In the genomic region with DNA sequence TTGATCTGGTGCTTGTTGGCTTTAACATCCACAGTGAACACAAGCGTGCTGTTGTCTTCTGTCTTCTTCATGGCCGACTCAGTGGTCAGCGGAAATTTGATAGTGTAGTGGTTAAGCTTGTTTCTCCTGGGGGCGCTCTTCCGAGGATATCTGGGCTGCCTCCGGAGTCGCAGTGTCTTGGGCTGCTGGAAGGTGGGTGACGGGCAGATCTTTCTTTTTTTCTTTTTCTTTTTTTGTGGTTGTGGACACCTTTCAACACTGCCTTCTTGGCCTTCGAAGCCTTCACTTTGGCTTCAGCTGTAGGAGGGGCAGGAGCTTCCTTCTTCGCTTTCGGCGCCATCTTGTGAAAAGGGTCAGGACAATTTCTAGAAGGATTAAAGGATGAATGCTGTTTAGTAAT, we compare ENCODE assay signal across 25 cellular contexts.
"Had no signal": no experiment of that assay in that cellular context is flagged by ENCODE, and none has a peak within 500 bp of the region (broad histone marks: within the 10 kb centered on the region; RNA-seq: fewer than 3 reads in every experiment).

No MANE protein-coding gene starts in this region.

- H3K4me2 ChIP-seq: smooth muscle cell had no signal

- H3K4me3 Mint-ChIP-seq: activated B cell treated with CpG ODN at 0.5 μM for 24 hours; activated CD4-positive, alpha-beta memory T cell treated with anti-CD3 and anti-CD28 coated beads, Interleukin-2, amount 10 ng/mL, durations not matched to agents 7 days and 5 days; activated CD8-positive, alpha-beta memory T cell treated with anti-CD3 and anti-CD28 coated beads, Interleukin-2, amount 10 ng/mL, durations not matched to agents 7 days and 5 days; activated naive CD8-positive, alpha-beta T cell treated with anti-CD3 and anti-CD28 coated beads for 36 hours; activated T-helper 17 cell treated with anti-CD3 and anti-CD28 coated beads, Interleukin-2, amount 50 U/mL, for 72 hours; dendritic cell treated with granulocyte-macrophage colony-stimulating factor and Interleukin-4, amounts not matched to agents 40 ng/mL and 50 ng/mL, for 4 days; immature natural killer cell; stimulated activated effector memory CD8-positive, alpha-beta T cell treated with anti-CD3 and anti-CD28 coated beads, Interleukin-12 subunit alpha, Interleukin-12 subunit beta, amount 100 ng/mL, for 72 hours had no signal

- H3K36me3 ChIP-seq: cardiac muscle cell, esophagus muscularis mucosa, gastroesophageal sphincter, heart left ventricle, left ventricle myocardium inferior, stomach had no signal

- H3K9me3 ChIP-seq: esophagus muscularis mucosa, gastroesophageal sphincter, heart left ventricle, left ventricle myocardium inferior, psoas muscle, stomach had no signal

- H3K27me3 Mint-ChIP-seq: activated B cell treated with CpG ODN at 0.5 μM for 24 hours; activated CD4-positive, alpha-beta memory T cell treated with anti-CD3 and anti-CD28 coated beads, Interleukin-2, amount 10 ng/mL, durations not matched to agents 7 days and 5 days; activated CD8-positive, alpha-beta memory T cell treated with anti-CD3 and anti-CD28 coated beads, Interleukin-2, amount 10 ng/mL, durations not matched to agents 7 days and 5 days; activated naive CD8-positive, alpha-beta T cell treated with anti-CD3 and anti-CD28 coated beads for 36 hours; activated T-helper 17 cell treated with anti-CD3 and anti-CD28 coated beads, Interleukin-2, amount 50 U/mL, for 72 hours; dendritic cell treated with granulocyte-macrophage colony-stimulating factor and Interleukin-4, amounts not matched to agents 40 ng/mL and 50 ng/mL, for 4 days had no signal

- DNase-seq: activated B cell treated with CpG ODN at 0.5 μM for 24 hours; activated CD4-positive, alpha-beta memory T cell treated with anti-CD3 and anti-CD28 coated beads, Interleukin-2, amount 10 ng/mL, durations not matched to agents 7 days and 5 days; activated CD4-positive, alpha-beta T cell treated with anti-CD3 and anti-CD28 coated beads for 48 hours; activated CD8-positive, alpha-beta memory T cell treated with anti-CD3 and anti-CD28 coated beads, Interleukin-2, amount 10 ng/mL, durations not matched to agents 7 days and 5 days; activated naive CD4-positive, alpha-beta T cell; activated naive CD8-positive, alpha-beta T cell treated with anti-CD3 and anti-CD28 coated beads for 36 hours; amniotic stem cell; effector CD8-positive, alpha-beta T cell; heart left ventricle; immature natural killer cell; kidney glomerular epithelial cell; left ventricle myocardium inferior; mammary epithelial cell; psoas muscle; stimulated activated CD4-positive, alpha-beta T cell treated with anti-CD3 and anti-CD28 coated beads, Interleukin-4, amount 100 ng/mL, for 24 hours; stomach; trophoblast cell had no signal

- H3K36me3 Mint-ChIP-seq: activated CD8-positive, alpha-beta memory T cell treated with anti-CD3 and anti-CD28 coated beads, Interleukin-2, amount 10 ng/mL, durations not matched to agents 7 days and 5 days; activated naive CD8-positive, alpha-beta T cell treated with anti-CD3 and anti-CD28 coated beads for 36 hours; stimulated activated effector memory CD8-positive, alpha-beta T cell treated with anti-CD3 and anti-CD28 coated beads, Interleukin-12 subunit alpha, Interleukin-12 subunit beta, amount 100 ng/mL, for 72 hours had no signal

- H3K27ac Mint-ChIP-seq: activated B cell treated with CpG ODN at 0.5 μM for 24 hours; activated CD4-positive, alpha-beta memory T cell treated with anti-CD3 and anti-CD28 coated beads, Interleukin-2, amount 10 ng/mL, durations not matched to agents 7 days and 5 days; activated CD8-positive, alpha-beta memory T cell treated with anti-CD3 and anti-CD28 coated beads, Interleukin-2, amount 10 ng/mL, durations not matched to agents 7 days and 5 days; activated naive CD8-positive, alpha-beta T cell treated with anti-CD3 and anti-CD28 coated beads for 36 hours; activated T-helper 17 cell treated with anti-CD3 and anti-CD28 coated beads, Interleukin-2, amount 50 U/mL, for 72 hours; dendritic cell treated with granulocyte-macrophage colony-stimulating factor and Interleukin-4, amounts not matched to agents 40 ng/mL and 50 ng/mL, for 4 days; immature natural killer cell; stimulated activated effector memory CD8-positive, alpha-beta T cell treated with anti-CD3 and anti-CD28 coated beads, Interleukin-12 subunit alpha, Interleukin-12 subunit beta, amount 100 ng/mL, for 72 hours had no signal

- H3K4me1 ChIP-seq: psoas muscle had no signal

- H3K4me3 ChIP-seq: cardiac muscle cell, esophagus muscularis mucosa, gastroesophageal sphincter, heart left ventricle, left ventricle myocardium inferior, psoas muscle, smooth muscle cell, stomach had no signal

- H3K9me3 Mint-ChIP-seq: activated B cell treated with CpG ODN at 0.5 μM for 24 hours; activated CD4-positive, alpha-beta memory T cell treated with anti-CD3 and anti-CD28 coated beads, Interleukin-2, amount 10 ng/mL, durations not matched to agents 7 days and 5 days; activated naive CD8-positive, alpha-beta T cell treated with anti-CD3 and anti-CD28 coated beads for 36 hours; activated T-helper 17 cell treated with anti-CD3 and anti-CD28 coated beads, Interleukin-2, amount 50 U/mL, for 72 hours; dendritic cell treated with granulocyte-macrophage colony-stimulating factor and Interleukin-4, amounts not matched to agents 40 ng/mL and 50 ng/mL, for 4 days; immature natural killer cell; stimulated activated effector memory CD8-positive, alpha-beta T cell treated with anti-CD3 and anti-CD28 coated beads, Interleukin-12 subunit alpha, Interleukin-12 subunit beta, amount 100 ng/mL, for 72 hours had no signal

- ATAC-seq: activated CD8-positive, alpha-beta memory T cell treated with anti-CD3 and anti-CD28 coated beads, Interleukin-2, amount 10 ng/mL, durations not matched to agents 7 days and 5 days; activated T-helper 17 cell treated with anti-CD3 and anti-CD28 coated beads, Interleukin-2, amount 50 U/mL, for 72 hours; gastroesophageal sphincter; heart left ventricle; psoas muscle; sciatic nerve; stimulated activated effector memory CD8-positive, alpha-beta T cell treated with anti-CD3 and anti-CD28 coated beads, Interleukin-12 subunit alpha, Interleukin-12 subunit beta, amount 100 ng/mL, for 72 hours had no signal

- H3K27me3 ChIP-seq: cardiac muscle cell, esophagus muscularis mucosa, gastroesophageal sphincter, heart left ventricle, stomach had no signal

- H3K27ac ChIP-seq: cardiac muscle cell, esophagus muscularis mucosa, gastroesophageal sphincter, heart left ventricle, left ventricle myocardium inferior, psoas muscle, stomach had no signal
